Comparison of ENCODE assay signal across 13 cellular contexts in the genomic region with DNA sequence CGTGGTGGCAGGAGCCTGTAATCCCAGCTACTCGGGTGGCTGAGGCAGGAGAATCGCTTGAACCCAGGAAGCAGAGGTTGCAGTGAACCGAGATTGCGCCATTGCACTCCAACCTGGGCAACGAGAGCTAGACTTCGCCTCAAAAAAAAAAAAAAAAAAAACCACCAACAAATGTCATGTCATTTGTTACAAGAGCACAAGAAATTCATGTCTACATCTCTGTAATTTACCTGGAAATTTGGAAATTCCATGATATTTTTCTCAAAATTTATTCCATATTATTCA.
"Had no signal": no experiment of that assay in that cellular context is flagged by ENCODE, and none has a peak within 500 bp of the region (broad histone marks: within the 10 kb centered on the region; RNA-seq: fewer than 3 reads in every experiment).

No MANE protein-coding gene starts in this region.

- H3K9me3 ChIP-seq: adrenal gland, ascending aorta, breast epithelium, colonic mucosa, esophagus squamous epithelium, gastroesophageal sphincter had no signal

- H3K36me3 ChIP-seq: adrenal gland, ascending aorta, breast epithelium, cardiac muscle cell, colonic mucosa, esophagus squamous epithelium, WERI-Rb-1 had no signal

- H3K27ac ChIP-seq: adrenal gland, ascending aorta, breast epithelium, cardiac muscle cell, colonic mucosa, epithelial cell of prostate, esophagus squamous epithelium, gastroesophageal sphincter, WERI-Rb-1 had no signal

- H3K4me1 ChIP-seq: breast epithelium, colonic mucosa had no signal

- ATAC-seq: gastroesophageal sphincter had no signal

- H3K27me3 ChIP-seq: adrenal gland, ascending aorta, breast epithelium, cardiac muscle cell, colonic mucosa, esophagus squamous epithelium, gastroesophageal sphincter had no signal

- H3K4me3 ChIP-seq: adrenal gland, ascending aorta, breast epithelium, cardiac muscle cell, colonic mucosa, esophagus squamous epithelium, gastroesophageal sphincter had no signal

- DNase-seq: activated B cell treated with CpG ODN at 0.5 μM for 24 hours; activated CD8-positive, alpha-beta memory T cell treated with anti-CD3 and anti-CD28 coated beads for 24 hours; cerebellar nuclear complex; effector CD8-positive, alpha-beta T cell; esophagus squamous epithelium had no signal
